Comparison of ENCODE assay signal across 8 cellular contexts in the genomic region with DNA sequence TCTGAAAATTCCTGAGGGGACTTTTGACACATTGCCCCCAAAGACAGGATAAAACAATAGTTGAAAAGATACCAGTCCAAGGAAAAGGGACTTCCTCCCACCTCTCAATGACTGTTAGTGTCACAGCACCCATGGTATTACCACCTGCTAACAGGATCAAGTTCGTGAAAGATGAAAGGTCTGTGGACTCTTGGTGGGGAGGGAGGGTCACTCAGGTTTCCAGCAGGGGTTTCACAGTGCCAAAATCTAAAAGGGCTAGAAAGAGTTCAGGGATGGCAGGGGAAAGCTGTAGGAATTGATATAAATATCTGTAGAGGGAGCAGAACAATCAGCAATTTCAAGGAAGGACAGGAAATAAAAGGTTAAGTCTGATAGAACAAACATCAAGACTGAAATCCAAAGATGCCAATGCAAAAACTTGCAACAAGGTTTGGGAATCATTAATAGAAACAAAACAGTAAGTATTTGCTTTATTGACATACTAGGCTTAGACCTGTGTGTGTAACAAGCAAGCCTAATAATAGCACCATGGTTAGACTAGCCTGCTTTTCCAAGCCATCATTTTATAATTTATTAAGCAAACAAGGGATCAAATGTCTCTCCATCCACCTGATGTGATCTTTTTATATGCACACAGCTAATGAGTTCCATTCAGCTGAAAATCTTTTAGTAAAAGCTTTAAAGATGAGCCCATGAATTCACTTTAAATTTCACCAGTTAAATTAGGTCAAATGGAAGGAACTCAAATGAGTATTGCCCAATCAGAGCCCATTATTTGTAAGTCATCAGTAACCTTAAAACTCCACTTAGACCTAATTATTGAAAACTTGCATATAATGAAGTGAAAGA. TPM values are rescaled to one million over a fixed set of nuclear protein-coding genes. Genes with fewer than 3 reads are reported as not detected.
DNase-seq lines count a peak whose midpoint lies in the region; ATAC-seq and TF ChIP-seq lines count a peak whose summit lies in the region.

No MANE protein-coding gene starts in this region.

- H3K4me2 ChIP-seq in PC-3 (ENCODE audit: low read length) = peak overlapping the region; percentile 92

- 12% methylated on average over 1 of the region's 1 CpG for WGBS in esophagus muscularis mucosa

- H3F3A ChIP-seq in PC-3 (ENCODE audit: low read length, unreplicated experiment) = peaks cover 28% of the 10 kb centered on the region

- ATAC-seq in PC-3 = no peak
- no peak for ATAC-seq in HG03432 (IDR thresholded peaks at IDR 0.05; ENCODE audit: unreplicated experiment)

- CTCF ChIA-PET in PC-3 (lab: Charles Lee) = interaction anchor here (0.6 kb wide), 1 partner anchor 42 kb away, joined by 4 read pairs; no protein-coding TSS in a partner anchor

- no peak overlapping the region for H2AFZ ChIP-seq in PC-3 (ENCODE audit: low read length)

- no peak for TF ChIP-seq POLR2A in esophagus muscularis mucosa (IDR thresholded peaks at IDR 0.05; ENCODE audit: low read depth)

- H3K79me2 ChIP-seq in PC-3 (ENCODE audit: low read length) = peaks cover 88% of the 10 kb centered on the region

- no TSS peak for BruUV-seq in PC-3 (replicated peaks; lab: Mats Ljungman, UMichigan)

- no peaks in the 10 kb centered on the region for H3K9me2 ChIP-seq in PC-3 (replicated peaks; ENCODE audit: low read length)

- H3K4me3 ChIP-seq in GM12875 (ENCODE audit: low read depth, low read length) (peak overlapping the region; percentile 44), PC-3 (ENCODE audit: low read length) (peak overlapping the region; percentile 93), esophagus muscularis mucosa (peak overlapping the region; percentile 64 to 100 (median 88)), retinal pigment epithelial cell (ENCODE audit: low read length) (peak overlapping the region; percentile 92)

- intact Hi-C loops in PC-3 (cut with micrococcal nuclease) = loop anchor here (5.0 kb wide), 1 partner anchor 237 kb away; no protein-coding TSS in a partner anchor
- intact Hi-C loops in esophagus muscularis mucosa (cut with DNase I) = loop anchor here (5.0 kb wide), 1 partner anchor 47 kb away; no protein-coding TSS in a partner anchor

- H4K20me1 ChIP-seq in PC-3 (ENCODE audit: low read length) = peaks cover 64% of the 10 kb centered on the region

- TF ChIP-seq EP300 in esophagus muscularis mucosa (IDR thresholded peaks at IDR 0.05) = no peak

- H3K9me3 ChIP-seq in PC-3 (ENCODE audit: low read length) (no peaks in the 10 kb centered on the region), esophagus muscularis mucosa (no peaks in the 10 kb centered on the region)

- H3K9ac ChIP-seq in PC-3 (ENCODE audit: low read length) = peak overlapping the region; percentile 98

- peaks cover 68% of the 10 kb centered on the region for H3K36me3 ChIP-seq in PC-3 (ENCODE audit: low read depth, low read length)
- peaks cover 44 to 83% (median 64%) of the 10 kb centered on the region in 4 donors for H3K36me3 ChIP-seq in esophagus muscularis mucosa

- DNase-seq in PC-3 = no peak
- no peak for DNase-seq in esophagus muscularis mucosa (ENCODE audit: extremely low spot score)
- no peak for DNase-seq in retinal pigment epithelial cell (ENCODE audit: low read depth)
- no peak for DNase-seq in NCI-H2081 treated with DMSO at 0.1 percent for 48 hours (lab: John Stamatoyannopoulos, UW)
- no peak for DNase-seq in H4 (ENCODE audit: low spot score)
- no peak for DNase-seq in activated CD4-positive, CD25-positive, alpha-beta regulatory T cell (lab: John Stamatoyannopoulos, UW)

- peaks cover 31% of the 10 kb centered on the region for H3K4me1 ChIP-seq in PC-3 (ENCODE audit: insufficient read depth, low read length)
- peaks cover 46 to 62% (median 60%) of the 10 kb centered on the region in 4 donors for H3K4me1 ChIP-seq in esophagus muscularis mucosa

- H3K27me3 ChIP-seq in PC-3 (ENCODE audit: low read length) = no peaks in the 10 kb centered on the region
- H3K27me3 ChIP-seq in esophagus muscularis mucosa = no peaks in the 10 kb centered on the region

- POLR2A ChIA-PET in PC-3 (lab: Charles Lee; ENCODE audit: unreplicated experiment) = interaction anchor here (0.7 to 1.4 kb wide), 3 partner anchors 11 to 53 kb away, joined by 3 to 6 read pairs (median 3); partner anchors contain the start of gene ENSA

- peak overlapping the region; percentile 2 for H3K27ac ChIP-seq in PC-3 (ENCODE audit: low read length)
- peak overlapping the region; percentile 93 to 100 (median 98) for H3K27ac ChIP-seq in esophagus muscularis mucosa (replicated peaks in 1 of 4)

- TF ChIP-seq CTCF in GM12875 (IDR thresholded peaks at IDR 0.05; ENCODE audit: borderline replicate concordance, insufficient read depth, low read depth, low read length) = no peak
- no peak for TF ChIP-seq CTCF in PC-3 (conservative IDR thresholded peaks at IDR 0.05; ENCODE audit: low read depth, low read length)
- no peak for TF ChIP-seq CTCF in esophagus muscularis mucosa (IDR thresholded peaks at IDR 0.05)
- no peak for TF ChIP-seq CTCF in retinal pigment epithelial cell (conservative IDR thresholded peaks at IDR 0.05; ENCODE audit: low read depth, low read length)

RNA-seq across cellular contexts. Expression of gene MCL1, which starts 3.7 kb away (rescaled TPM):
- 285 and 376 TPM in 2 replicates for total RNA-seq in PC-3 (2014; rRNA removed)
- total RNA-seq in esophagus muscularis mucosa = 100 to 1,000 TPM; 192 to 460 (median 255) TPM
- total RNA-seq in H4 (2014; rRNA removed; shearing (Covaris generic)) = 95.2 and 98.6 TPM in 2 replicates

RNA-seq across cellular contexts. Expression of gene ADAMTSL4, which starts 26.5 kb away (rescaled TPM):
- 0.81 and 0.87 TPM in 2 replicates for total RNA-seq in PC-3 (2014; rRNA removed)
- 10 to 100 TPM; 33.6 to 86.1 (median 48.2) TPM for total RNA-seq in esophagus muscularis mucosa
- total RNA-seq in H4 (2014; rRNA removed; shearing (Covaris generic)) = 0.80 and 1.1 TPM in 2 replicates

RNA-seq across cellular contexts. Expression of gene ENSA, which starts 53.7 kb away (rescaled TPM):
- total RNA-seq in PC-3 (2014; rRNA removed) (194 and 232 TPM in 2 replicates), esophagus muscularis mucosa (100 to 1,000 TPM; 110 to 212 (median 141) TPM)
- total RNA-seq in H4 (2014; rRNA removed; shearing (Covaris generic)) = 143 and 154 TPM in 2 replicates

Comparison
In these comparisons a context has a peak if more than half of its experiments do, and no peak if none do; other contexts are left out.
1. RNA of gene ADAMTSL4, which starts 26.5 kb away (total RNA-seq): 33.6 to 86.1 TPM in esophagus muscularis mucosa; 0.80 to 1.1 TPM in H4 and 0.81 to 0.87 TPM in PC-3; every median in the first group is over 10 times any median in the second.
2. Peak in every context shown above with its lines, with median percentiles within 50 percentile points of each other: H3K4me3 ChIP-seq.